ENCODE assay signal across 8 cellular contexts in genomic region chr19:45477713-45478453, GRCh38. TPM values are rescaled to one million over a fixed set of nuclear protein-coding genes. Genes with fewer than 3 reads are reported as not detected.
DNase-seq lines count a peak whose midpoint lies in the region; ATAC-seq, FAIRE-seq and TF ChIP-seq lines count a peak whose summit lies in the region.

No MANE protein-coding gene starts in this region.

- intact Hi-C loops in aorta (cut with DNase I): loop anchor here (2.0 kb wide), 1 partner anchor 49 kb away; no protein-coding TSS in a partner anchor
- intact Hi-C loops in posterior vena cava (cut with DNase I): no loop called here

- H3K36me3 Mint-ChIP-seq in activated CD8-positive, alpha-beta memory T cell treated with anti-CD3 and anti-CD28 coated beads, Interleukin-2, amount 10 ng/mL, durations not matched to agents 7 days and 5 days: no peaks in the 10 kb centered on the region

- H3K4me3 Mint-ChIP-seq in activated CD8-positive, alpha-beta memory T cell treated with anti-CD3 and anti-CD28 coated beads, Interleukin-2, amount 10 ng/mL, durations not matched to agents 7 days and 5 days: peak overlapping the region; percentile 55

- peak overlapping the region; percentile 96 for H3K27ac Mint-ChIP-seq in activated CD8-positive, alpha-beta memory T cell treated with anti-CD3 and anti-CD28 coated beads, Interleukin-2, amount 10 ng/mL, durations not matched to agents 7 days and 5 days

- peak overlapping the region; percentile 77 to 99 for H3K9ac ChIP-seq in mucosa of rectum (ENCODE audit: low read depth in 1 of 2, low read length in 2 of 2)

- FAIRE-seq in bronchial epithelial cell (lab: Jason Lieb, UNC): no peak

- H3K4me3 ChIP-seq in bronchial epithelial cell (ENCODE audit: low read depth, low read length) (peak overlapping the region; percentile 46), mucosa of rectum (ENCODE audit: low read length in 2 of 2) (peak overlapping the region; percentile 71 to 91), aorta (ENCODE audit: low read length in 2 of 2) (no peak overlapping the region)

- H3K27ac ChIP-seq in mucosa of rectum (ENCODE audit: low read depth in 2 of 2, low read length in 2 of 2) (peak overlapping the region; percentile 93 to 96), aorta (ENCODE audit: low read depth in 1 of 2, low read length in 2 of 2) (peak overlapping the region in 1 of 2 donors; percentile 63)

- H3K9me3 Mint-ChIP-seq in activated CD8-positive, alpha-beta memory T cell treated with anti-CD3 and anti-CD28 coated beads, Interleukin-2, amount 10 ng/mL, durations not matched to agents 7 days and 5 days (ENCODE audit: low read depth): no peaks in the 10 kb centered on the region

- TF ChIP-seq CTCF in bronchial epithelial cell (IDR thresholded peaks at IDR 0.05; ENCODE audit: insufficient read depth, low read length, severe bottlenecking): no peak

- H3K9me3 ChIP-seq in mucosa of rectum (ENCODE audit: control insufficient read depth in 2 of 2, low read length in 2 of 2) (no peaks in the 10 kb centered on the region), aorta (ENCODE audit: control insufficient read depth, low read length) (no peaks in the 10 kb centered on the region)

- ATAC-seq in activated CD8-positive, alpha-beta memory T cell treated with anti-CD3 and anti-CD28 coated beads, Interleukin-2, amount 10 ng/mL, durations not matched to agents 7 days and 5 days: no peak
- peak; percentile 3 for ATAC-seq in aorta (ENCODE audit: low FRiP score)

- H3K4me1 Mint-ChIP-seq in activated CD8-positive, alpha-beta memory T cell treated with anti-CD3 and anti-CD28 coated beads, Interleukin-2, amount 10 ng/mL, durations not matched to agents 7 days and 5 days: peaks cover 33% of the 10 kb centered on the region

- CTCF ChIA-PET in activated CD8-positive, alpha-beta memory T cell treated with anti-CD3 and anti-CD28 coated beads, Interleukin-2, amount 10 ng/mL, durations not matched to agents 7 days and 5 days (lab: Charles Lee): interaction anchor here (0.7 to 23.2 kb wide), 31 partner anchors 11 to 385 kb away, joined by 3 to 1113 read pairs (median 6); partner anchors contain the start of genes EML2, ERCC1, FOSB and OPA3

- H3K4me1 ChIP-seq in mucosa of rectum (ENCODE audit: control insufficient read depth in 2 of 2, insufficient read depth in 2 of 2, low read length in 2 of 2) (peaks cover 7 to 18% of the 10 kb centered on the region in 2 donors), aorta (ENCODE audit: control insufficient read depth in 1 of 2, insufficient read depth in 2 of 2, low read length in 2 of 2) (peaks cover 0 to 2% of the 10 kb centered on the region in 2 donors)

- peaks cover 1% of the 10 kb centered on the region for H3K36me3 ChIP-seq in bronchial epithelial cell (ENCODE audit: control insufficient read depth, insufficient read depth, low read length)
- no peaks in the 10 kb centered on the region for H3K36me3 ChIP-seq in mucosa of rectum (ENCODE audit: control insufficient read depth in 2 of 2, insufficient read depth in 2 of 2, low read length in 2 of 2)
- no peaks in the 10 kb centered on the region for H3K36me3 ChIP-seq in aorta (ENCODE audit: control insufficient read depth in 1 of 2, insufficient read depth in 2 of 2, low read length in 1 of 2)

- H3K27me3 ChIP-seq in bronchial epithelial cell (ENCODE audit: control insufficient read depth, insufficient read depth, low read length): no peaks in the 10 kb centered on the region
- peaks cover 5 to 10% of the 10 kb centered on the region in 2 donors for H3K27me3 ChIP-seq in mucosa of rectum (ENCODE audit: control insufficient read depth in 2 of 2, insufficient read depth in 2 of 2, low read length in 2 of 2)
- no peaks in the 10 kb centered on the region for H3K27me3 ChIP-seq in aorta (ENCODE audit: control insufficient read depth in 1 of 2, insufficient read depth in 2 of 2, low read length in 1 of 2)

- peak; percentile 58 for DNase-seq in activated CD8-positive, alpha-beta memory T cell treated with anti-CD3 and anti-CD28 coated beads, Interleukin-2, amount 10 ng/mL, durations not matched to agents 7 days and 5 days
- no peak for DNase-seq in activated CD8-positive, alpha-beta memory T cell treated with anti-CD3 and anti-CD28 coated beads, Interleukin-2, amount 50 U/mL, for 48 hours
- DNase-seq in NCI-H748 (lab: John Stamatoyannopoulos, UW; ENCODE audit: unreplicated experiment) (peak; percentile 88), bronchial epithelial cell (ENCODE audit: low read depth) (peak; percentile 95), aorta (peak in 1 of 2 donors; percentile 83), LoVo (ENCODE audit: low spot score) (no peak), posterior vena cava (ENCODE audit: low spot score) (no peak)

- 6% methylated on average over 12 of the region's 12 CpGs for WGBS in aorta, 2 donors

- peaks cover 13% of the 10 kb centered on the region for H3K27me3 Mint-ChIP-seq in activated CD8-positive, alpha-beta memory T cell treated with anti-CD3 and anti-CD28 coated beads, Interleukin-2, amount 10 ng/mL, durations not matched to agents 7 days and 5 days

RNA-seq across cellular contexts. Expression of gene FOSB, which starts 10.1 kb away (rescaled TPM):
- 10 to 100 TPM in 1 of 2 experiments, 1 to 10 TPM in 1; 5.6 to 98.6 TPM for total RNA-seq in activated CD8-positive, alpha-beta memory T cell treated with anti-CD3 and anti-CD28 coated beads, Interleukin-2, amount 10 ng/mL, durations not matched to agents 7 days and 5 days
- total RNA-seq in bronchial epithelial cell (3.6 and 4.2 TPM in 2 replicates), aorta (100 to 1,000 TPM in 1 of 2 donors, 1 to 10 TPM in 1; 3.1 to 754 TPM), posterior vena cava (10 to 100 TPM; 33.2 to 73.0 TPM)
- polyA plus RNA-seq in aorta: 100 to 1,000 TPM in 1 of 2 donors, 10 to 100 TPM in 1; 18.4 to 105 TPM

RNA-seq across cellular contexts. Expression of gene RTN2, which starts 19.0 kb away (rescaled TPM):
- total RNA-seq in activated CD8-positive, alpha-beta memory T cell treated with anti-CD3 and anti-CD28 coated beads, Interleukin-2, amount 10 ng/mL, durations not matched to agents 7 days and 5 days: 1 to 10 TPM; 3.1 to 4.3 TPM
- 2.1 and 2.9 TPM in 2 replicates for total RNA-seq in bronchial epithelial cell
- total RNA-seq in aorta: 10 to 100 TPM in 1 of 2 donors, 1 to 10 TPM in 1; 8.1 to 11.6 TPM
- 10 to 100 TPM in 1 of 2 donors, 1 to 10 TPM in 1; 7.0 to 13.1 TPM for polyA plus RNA-seq in aorta
- 10 to 100 TPM in 1 of 2 donors, 1 to 10 TPM in 1; 9.4 to 14.5 TPM for total RNA-seq in posterior vena cava

RNA-seq across cellular contexts. Expression of gene PPM1N, which starts 20.4 kb away (rescaled TPM):
- total RNA-seq in activated CD8-positive, alpha-beta memory T cell treated with anti-CD3 and anti-CD28 coated beads, Interleukin-2, amount 10 ng/mL, durations not matched to agents 7 days and 5 days: 1 to 10 TPM; 4.3 to 4.5 TPM
- 1.4 and 1.6 TPM in 2 replicates for total RNA-seq in bronchial epithelial cell
- total RNA-seq in aorta: 1 to 10 TPM in 1 of 2 donors, under 1 TPM in 1; 0.88 to 2.5 TPM
- polyA plus RNA-seq in aorta: under 1 TPM in 1 of 2 donors, not detected in 1; 0.67 TPM
- 1 to 10 TPM in 1 of 2 donors, under 1 TPM in 1; 0.67 to 1.9 TPM for total RNA-seq in posterior vena cava

RNA-seq across cellular contexts. Expression of gene VASP, which starts 29.4 kb away (rescaled TPM):
- 100 to 1,000 TPM; 223 to 308 TPM for total RNA-seq in activated CD8-positive, alpha-beta memory T cell treated with anti-CD3 and anti-CD28 coated beads, Interleukin-2, amount 10 ng/mL, durations not matched to agents 7 days and 5 days
- 59.0 and 86.0 TPM in 2 replicates for total RNA-seq in bronchial epithelial cell
- total RNA-seq in aorta: 100 to 1,000 TPM; 119 to 192 TPM
- 10 to 100 TPM; 56.0 to 63.2 TPM for polyA plus RNA-seq in aorta
- total RNA-seq in posterior vena cava: 100 to 1,000 TPM; 159 to 204 TPM

RNA-seq across cellular contexts. Expression of gene ERCC1, which starts 54.2 kb away (rescaled TPM):
- 10 to 100 TPM; 62.5 to 73.4 TPM for total RNA-seq in activated CD8-positive, alpha-beta memory T cell treated with anti-CD3 and anti-CD28 coated beads, Interleukin-2, amount 10 ng/mL, durations not matched to agents 7 days and 5 days
- total RNA-seq in bronchial epithelial cell (65.0 and 78.5 TPM in 2 replicates), aorta (10 to 100 TPM; 61.4 to 69.9 TPM), posterior vena cava (10 to 100 TPM; 65.0 to 68.4 TPM)
- polyA plus RNA-seq in aorta: 10 to 100 TPM; 44.5 to 81.7 TPM

Comparison
In these comparisons a context has a peak if more than half of its experiments do, and no peak if none do; other contexts are left out.
1. DNase-seq: peak in activated CD8-positive, alpha-beta memory T cell treated with anti-CD3 and anti-CD28 coated beads, Interleukin-2, amount 10 ng/mL, durations not matched to agents 7 days and 5 days (single experiment), NCI-H748 (single experiment) and bronchial epithelial cell (single experiment); none in activated CD8-positive, alpha-beta memory T cell treated with anti-CD3 and anti-CD28 coated beads, Interleukin-2, amount 50 U/mL, for 48 hours (single experiment), LoVo (single experiment) and posterior vena cava (single experiment).
2. H3K4me3 ChIP-seq: peak in bronchial epithelial cell (single experiment) and mucosa of rectum (2 of 2); none in aorta (0 of 2).
3. intact Hi-C loops: an anchor here in aorta (2.0 kb wide); none called in posterior vena cava.